8 cellular contexts compared by ENCODE assay signal in genomic region chr7:158976849-158977593, GRCh38.
A peak's percentile ranks its signal among the peaks of the same experiment; 100 is the strongest.
DNase-seq lines count a peak whose midpoint lies in the region; ATAC-seq and TF ChIP-seq lines count a peak whose summit lies in the region.

No MANE protein-coding gene starts in this region.

- H3K27ac Mint-ChIP-seq in memory B cell = peak overlapping the region; percentile 76

- DNase-seq in AG10803 (ENCODE audit: low read depth) (peak; percentile 67), NCI-H69 (lab: John Stamatoyannopoulos, UW) (peak; percentile 75), memory B cell (ENCODE audit: low spot score in 2 of 2) (peak; percentile 82 to 87)
- DNase-seq in activated CD4-positive, alpha-beta T cell treated with anti-CD3 and anti-CD28 coated beads, Interleukin-2, amount 50 U/mL, for 4 hours = peak; percentile 90 to 94
- peak; percentile 87 for DNase-seq in effector CD4-positive, alpha-beta T cell
- peak; percentile 72 to 91 (median 86) for DNase-seq in stimulated activated CD4-positive, alpha-beta T cell treated with anti-CD3 and anti-CD28 coated beads, TNF-alpha, amount 100 ng/mL, for 48 hours (ENCODE audit: low read depth in 3 of 3)

- peak overlapping the region; percentile 92 for H3K4me3 Mint-ChIP-seq in memory B cell

- no peaks in the 10 kb centered on the region for H3K36me3 Mint-ChIP-seq in memory B cell

- TF ChIP-seq CTCF in AG10803 (conservative IDR thresholded peaks at IDR 0.05; ENCODE audit: low read length) = peak; percentile 94

- no peaks in the 10 kb centered on the region for H3K27me3 Mint-ChIP-seq in memory B cell

- ATAC-seq in GM19023 (IDR thresholded peaks at IDR 0.05; ENCODE audit: unreplicated experiment) = peak; percentile 82
- ATAC-seq in HG03280 (IDR thresholded peaks at IDR 0.05; ENCODE audit: unreplicated experiment) = peak; percentile 79
- peak; percentile 74 for ATAC-seq in memory B cell (ENCODE audit: low read depth)

- H3K4me1 Mint-ChIP-seq in memory B cell = peaks cover 11% of the 10 kb centered on the region

- peak overlapping the region; percentile 62 for H3K4me3 ChIP-seq in AG10803 (ENCODE audit: low read length)

- no peaks in the 10 kb centered on the region for H3K9me3 Mint-ChIP-seq in memory B cell

Comparison
In these comparisons a context has a peak if more than half of its experiments do, and no peak if none do; other contexts are left out.
1. Peak in every context shown above with its lines: DNase-seq, ATAC-seq and H3K4me3 ChIP-seq.